In the genomic region with DNA sequence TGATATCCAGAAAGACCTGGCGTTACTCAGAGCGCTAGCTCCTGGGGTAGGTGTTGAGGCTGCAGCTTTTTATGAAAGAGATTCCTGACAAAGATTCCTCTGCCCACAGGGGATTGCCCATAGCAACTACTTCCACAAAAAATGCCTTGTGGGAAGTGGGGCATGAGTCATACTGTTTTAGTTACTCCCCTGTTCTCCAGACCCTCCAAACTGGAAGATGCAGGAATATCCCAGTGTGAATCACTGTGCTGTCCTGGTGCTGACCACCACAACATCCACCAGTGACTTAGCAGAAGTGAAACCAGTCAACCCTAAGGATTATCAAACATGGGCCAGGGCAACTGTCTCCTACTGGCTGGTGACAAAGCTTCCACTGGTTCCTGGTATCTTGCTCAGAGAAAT, we compare ENCODE assay signal across 12 cellular contexts.
DNase-seq lines count a peak whose midpoint lies in the region; ATAC-seq and TF ChIP-seq lines count a peak whose summit lies in the region.
"Had no signal": no experiment of that assay in that cellular context is flagged by ENCODE, and none has a peak within 500 bp of the region (broad histone marks: within the 10 kb centered on the region; RNA-seq: fewer than 3 reads in every experiment).

No MANE protein-coding gene starts in this region.

- no peaks in the 10 kb centered on the region for H3K27me3 Mint-ChIP-seq in progenitor cell of endocrine pancreas
- H3K27me3 Mint-ChIP-seq in activated T-cell treated with anti-CD3 and anti-CD28 coated beads, Interleukin-2, amount 50 U/mL, for 72 hours (ENCODE audit: low read depth), result no peaks in the 10 kb centered on the region
- H3K27me3 Mint-ChIP-seq: activated CD4-positive, alpha-beta memory T cell treated with anti-CD3 and anti-CD28 coated beads, Interleukin-2, amount 10 ng/mL, durations not matched to agents 7 days and 5 days had no signal

- TF ChIP-seq CTCF in progenitor cell of endocrine pancreas (IDR thresholded peaks at IDR 0.05; ENCODE audit: unreplicated experiment) (no peak), vagina (IDR thresholded peaks at IDR 0.05) (no peak)

- H3K27me3 ChIP-seq in SJCRH30, result no peaks in the 10 kb centered on the region
- no peaks in the 10 kb centered on the region for H3K27me3 ChIP-seq in vagina
- H3K27me3 ChIP-seq: body of pancreas, neutrophil had no signal

- H3K27ac Mint-ChIP-seq in progenitor cell of endocrine pancreas, result peak overlapping the region; percentile 51
- no peak overlapping the region for H3K27ac Mint-ChIP-seq in activated T-cell treated with anti-CD3 and anti-CD28 coated beads, Interleukin-2, amount 50 U/mL, for 72 hours
- H3K27ac Mint-ChIP-seq: activated CD4-positive, alpha-beta memory T cell treated with anti-CD3 and anti-CD28 coated beads, Interleukin-2, amount 10 ng/mL, durations not matched to agents 7 days and 5 days had no signal

- H3K4me1 ChIP-seq in SJCRH30 (no peaks in the 10 kb centered on the region), vagina (no peaks in the 10 kb centered on the region)
- H3K4me1 ChIP-seq: body of pancreas had no signal

- H3K4me3 ChIP-seq in SJCRH30, result no peak overlapping the region
- no peak overlapping the region for H3K4me3 ChIP-seq in vagina
- H3K4me3 ChIP-seq: body of pancreas had no signal

- H3K27ac ChIP-seq in SJCRH30, result no peak overlapping the region
- H3K27ac ChIP-seq in vagina, result no peak overlapping the region
- H3K27ac ChIP-seq: body of pancreas, neutrophil had no signal

- ATAC-seq in activated T-cell treated with anti-CD3 and anti-CD28 coated beads, Interleukin-2, amount 50 U/mL, for 72 hours (replicated peaks in 1 of 2), result no peak
- ATAC-seq in HG02852 (IDR thresholded peaks at IDR 0.05; ENCODE audit: unreplicated experiment), result no peak
- ATAC-seq: body of pancreas had no signal

- peaks cover 45% of the 10 kb centered on the region for H3K4me1 Mint-ChIP-seq in progenitor cell of endocrine pancreas (ENCODE audit: low read depth)
- no peaks in the 10 kb centered on the region for H3K4me1 Mint-ChIP-seq in activated T-cell treated with anti-CD3 and anti-CD28 coated beads, Interleukin-2, amount 50 U/mL, for 72 hours (ENCODE audit: low read depth)
- H3K4me1 Mint-ChIP-seq: activated CD4-positive, alpha-beta memory T cell treated with anti-CD3 and anti-CD28 coated beads, Interleukin-2, amount 10 ng/mL, durations not matched to agents 7 days and 5 days had no signal

- H3K9me3 Mint-ChIP-seq in progenitor cell of endocrine pancreas (ENCODE audit: low read depth), result no peaks in the 10 kb centered on the region
- peaks cover 0 to 4% of the 10 kb centered on the region in 2 donors for H3K9me3 Mint-ChIP-seq in activated T-cell treated with anti-CD3 and anti-CD28 coated beads, Interleukin-2, amount 50 U/mL, for 72 hours

- H3K36me3 ChIP-seq in SJCRH30 (no peaks in the 10 kb centered on the region), vagina (no peaks in the 10 kb centered on the region)
- H3K36me3 ChIP-seq: neutrophil had no signal

- H3K4me3 Mint-ChIP-seq in progenitor cell of endocrine pancreas (ENCODE audit: low read depth), result no peak overlapping the region
- H3K4me3 Mint-ChIP-seq in activated T-cell treated with anti-CD3 and anti-CD28 coated beads, Interleukin-2, amount 50 U/mL, for 72 hours, result no peak overlapping the region
- H3K4me3 Mint-ChIP-seq: activated CD4-positive, alpha-beta memory T cell treated with anti-CD3 and anti-CD28 coated beads, Interleukin-2, amount 10 ng/mL, durations not matched to agents 7 days and 5 days had no signal

- H3K9me3 ChIP-seq in SJCRH30 (replicated peaks) (no peaks in the 10 kb centered on the region), vagina (no peaks in the 10 kb centered on the region)
- H3K9me3 ChIP-seq: body of pancreas, neutrophil had no signal

- TF ChIP-seq POLR2A in vagina (IDR thresholded peaks at IDR 0.05), result no peak

- intact Hi-C loops in vagina (cut with DNase I), result no loop called here

- peak; percentile 61 for DNase-seq in GM04503 (ENCODE audit: low read depth)
- peak; percentile 4 to 15 for DNase-seq in SJCRH30
- peak; percentile 18 for DNase-seq in fibroblast of gingiva (ENCODE audit: low read depth)
- no peak for DNase-seq in progenitor cell of endocrine pancreas (ENCODE audit: low spot score, unreplicated experiment)
- DNase-seq in activated T-cell treated with anti-CD3 and anti-CD28 coated beads, Interleukin-2, amount 50 U/mL, for 72 hours, result no peak
- DNase-seq in NCI-H446 (lab: John Stamatoyannopoulos, UW), result no peak
- no peak for DNase-seq in vagina (ENCODE audit: extremely low spot score in 2 of 2)
- DNase-seq: activated CD4-positive, alpha-beta memory T cell treated with anti-CD3 and anti-CD28 coated beads, Interleukin-2, amount 10 ng/mL, durations not matched to agents 7 days and 5 days; body of pancreas; NCI-H1417 had no signal

- peaks cover 2% of the 10 kb centered on the region for H3K36me3 Mint-ChIP-seq in progenitor cell of endocrine pancreas (ENCODE audit: insufficient read depth)
- no peaks in the 10 kb centered on the region for H3K36me3 Mint-ChIP-seq in activated T-cell treated with anti-CD3 and anti-CD28 coated beads, Interleukin-2, amount 50 U/mL, for 72 hours (ENCODE audit: insufficient read depth in 2 of 2)

Comparison
In these comparisons a context has a peak if more than half of its experiments do, and no peak if none do; other contexts are left out.
1. DNase-seq: peak in GM04503 (single experiment), SJCRH30 (2 of 2) and fibroblast of gingiva (single experiment); none in progenitor cell of endocrine pancreas (single experiment), activated T-cell treated with anti-CD3 and anti-CD28 coated beads, Interleukin-2, amount 50 U/mL, for 72 hours (0 of 2), NCI-H446 (0 of 2) and vagina (0 of 2).